8 cellular contexts compared by ENCODE assay signal in genomic region chr10:89861584-89862287, GRCh38.
DNase-seq lines count a peak whose midpoint lies in the region; ATAC-seq and TF ChIP-seq lines count a peak whose summit lies in the region.

No MANE protein-coding gene starts in this region.

- H3K9ac ChIP-seq in neuronal stem cell (ENCODE audit: low read depth, low read length, poor library complexity): no peak overlapping the region

- no peaks in the 10 kb centered on the region for H3K79me1 ChIP-seq in neuronal stem cell (ENCODE audit: low read depth, low read length)

- H2AK5ac ChIP-seq in neuronal stem cell (ENCODE audit: low read depth, low read length): no peak overlapping the region

- H3K4ac ChIP-seq in neuronal stem cell (ENCODE audit: low read length): no peak overlapping the region

- no peaks in the 10 kb centered on the region for H3K36me3 Mint-ChIP-seq in activated naive CD4-positive, alpha-beta T cell treated with anti-CD3 and anti-CD28 coated beads, Interleukin-2, amount 10 ng/mL, durations not matched to agents 7 days and 5 days

- CTCF ChIA-PET in activated naive CD4-positive, alpha-beta T cell treated with anti-CD3 and anti-CD28 coated beads, Interleukin-2, amount 10 ng/mL, durations not matched to agents 7 days and 5 days (lab: Charles Lee): no interaction called here

- H3K4me3 ChIP-seq in neuronal stem cell (ENCODE audit: low read length in 2 of 2) (no peak overlapping the region), right atrium auricular region (no peak overlapping the region)
- H3K4me3 ChIP-seq in effector memory CD4-positive, alpha-beta T cell (ENCODE audit: insufficient read depth, low read depth, low read length, poor library complexity, severe bottlenecking): no peak overlapping the region

- H4K91ac ChIP-seq in neuronal stem cell (ENCODE audit: low read depth, low read length, poor library complexity): no peak overlapping the region

- H2AFZ ChIP-seq in neuronal stem cell (ENCODE audit: low read length): peak overlapping the region; percentile 32

- H3K18ac ChIP-seq in neuronal stem cell (ENCODE audit: low read length): no peak overlapping the region

- no peak overlapping the region for H2BK15ac ChIP-seq in neuronal stem cell (ENCODE audit: low read length)

- no peak overlapping the region for H4K8ac ChIP-seq in neuronal stem cell (ENCODE audit: low read depth, low read length)

- no peak for TF ChIP-seq CTCF in right atrium auricular region (IDR thresholded peaks at IDR 0.05)

- no peak overlapping the region for H3K4me2 ChIP-seq in neuronal stem cell (ENCODE audit: insufficient read depth, low read length, poor library complexity, severe bottlenecking)

- H3K9me3 ChIP-seq in neuronal stem cell (replicated peaks in 1 of 2; ENCODE audit: control insufficient read depth in 2 of 2, insufficient read depth in 1 of 2, low read depth in 1 of 2, low read length in 2 of 2) (no peaks in the 10 kb centered on the region), right atrium auricular region (no peaks in the 10 kb centered on the region)
- H3K9me3 ChIP-seq in effector memory CD4-positive, alpha-beta T cell (ENCODE audit: control insufficient read depth, low read length): no peaks in the 10 kb centered on the region

- peaks cover 17% of the 10 kb centered on the region for H3K4me1 Mint-ChIP-seq in activated naive CD4-positive, alpha-beta T cell treated with anti-CD3 and anti-CD28 coated beads, Interleukin-2, amount 10 ng/mL, durations not matched to agents 7 days and 5 days

- H3K4me1 ChIP-seq in neuronal stem cell (ENCODE audit: control insufficient read depth in 2 of 2, insufficient read depth in 1 of 2, low read depth in 1 of 2, low read length in 2 of 2): no peaks in the 10 kb centered on the region
- peaks cover 6% of the 10 kb centered on the region for H3K4me1 ChIP-seq in effector memory CD4-positive, alpha-beta T cell (ENCODE audit: control insufficient read depth, insufficient read depth, low read length, poor library complexity, severe bottlenecking)
- H3K4me1 ChIP-seq in right atrium auricular region: no peaks in the 10 kb centered on the region

- no peak overlapping the region for H2BK120ac ChIP-seq in neuronal stem cell (ENCODE audit: low read depth, low read length)

- no CpG with 5 or more reads among the region's 3 CpGs for WGBS in neuronal stem cell (ENCODE audit: extremely low coverage in 2 of 2, insufficient read length in 2 of 2, insufficient replicate concordance in 1 of 2), 2 donors

- H3K27ac Mint-ChIP-seq in activated naive CD4-positive, alpha-beta T cell treated with anti-CD3 and anti-CD28 coated beads, Interleukin-2, amount 10 ng/mL, durations not matched to agents 7 days and 5 days: peak overlapping the region; percentile 70

- H3K36me3 ChIP-seq in neuronal stem cell (replicated peaks in 1 of 2; ENCODE audit: control insufficient read depth in 2 of 2, insufficient read depth in 2 of 2, low read length in 2 of 2) (no peaks in the 10 kb centered on the region), right atrium auricular region (no peaks in the 10 kb centered on the region)
- H3K36me3 ChIP-seq in effector memory CD4-positive, alpha-beta T cell (ENCODE audit: control insufficient read depth, insufficient read depth, low read length): no peaks in the 10 kb centered on the region

- H3K4me3 Mint-ChIP-seq in activated naive CD4-positive, alpha-beta T cell treated with anti-CD3 and anti-CD28 coated beads, Interleukin-2, amount 10 ng/mL, durations not matched to agents 7 days and 5 days: no peak overlapping the region

- no peak overlapping the region for H3K14ac ChIP-seq in neuronal stem cell (ENCODE audit: low read length)

- no peak overlapping the region for H2BK5ac ChIP-seq in neuronal stem cell (ENCODE audit: low read length)

- H3K23ac ChIP-seq in neuronal stem cell (ENCODE audit: low read depth, low read length, poor library complexity): no peak overlapping the region

- peaks cover 4% of the 10 kb centered on the region for H3K27me3 Mint-ChIP-seq in activated naive CD4-positive, alpha-beta T cell treated with anti-CD3 and anti-CD28 coated beads, Interleukin-2, amount 10 ng/mL, durations not matched to agents 7 days and 5 days

- no peak overlapping the region for H2BK12ac ChIP-seq in neuronal stem cell (ENCODE audit: low read length)

- H3K27ac ChIP-seq in neuronal stem cell (replicated peaks; ENCODE audit: low read length): no peak overlapping the region
- no peak overlapping the region for H3K27ac ChIP-seq in effector memory CD4-positive, alpha-beta T cell (ENCODE audit: insufficient read depth, low read length, poor library complexity, severe bottlenecking)
- no peak overlapping the region for H3K27ac ChIP-seq in right atrium auricular region

- DNase-seq in GM03348 (ENCODE audit: low spot score): peak; percentile 20
- DNase-seq in HS-27A (ENCODE audit: low read depth): peak; percentile 4
- no peak for DNase-seq in activated naive CD4-positive, alpha-beta T cell treated with anti-CD3 and anti-CD28 coated beads, Interleukin-2, amount 10 ng/mL, durations not matched to agents 7 days and 5 days
- DNase-seq in neuronal stem cell (ENCODE audit: low spot score): no peak
- DNase-seq in cerebellar cortex (ENCODE audit: low spot score): no peak
- no peak for DNase-seq in effector memory CD4-positive, alpha-beta T cell
- no peak for DNase-seq in right atrium auricular region (ENCODE audit: low spot score)

- ATAC-seq in HG02642 (IDR thresholded peaks at IDR 0.05; ENCODE audit: poor library complexity, unreplicated experiment): no peak

- no peaks in the 10 kb centered on the region for H3K27me3 ChIP-seq in neuronal stem cell (ENCODE audit: control insufficient read depth in 3 of 3, insufficient read depth in 3 of 3, low read depth in 1 of 3, low read length in 3 of 3)
- H3K27me3 ChIP-seq in effector memory CD4-positive, alpha-beta T cell (replicated peaks; ENCODE audit: control insufficient read depth, insufficient read depth, low read length, poor library complexity, severe bottlenecking): no peaks in the 10 kb centered on the region
- no peaks in the 10 kb centered on the region for H3K27me3 ChIP-seq in right atrium auricular region

- H3K9me3 Mint-ChIP-seq in activated naive CD4-positive, alpha-beta T cell treated with anti-CD3 and anti-CD28 coated beads, Interleukin-2, amount 10 ng/mL, durations not matched to agents 7 days and 5 days: no peaks in the 10 kb centered on the region

Comparison
In these comparisons a context has a peak if more than half of its experiments do, and no peak if none do; other contexts are left out.
1. DNase-seq: peak in GM03348 (single experiment) and HS-27A (single experiment); none in activated naive CD4-positive, alpha-beta T cell treated with anti-CD3 and anti-CD28 coated beads, Interleukin-2, amount 10 ng/mL, durations not matched to agents 7 days and 5 days (single experiment), neuronal stem cell (single experiment), cerebellar cortex (single experiment), effector memory CD4-positive, alpha-beta T cell (0 of 3) and right atrium auricular region (single experiment).